1 cellular context compared by ENCODE assay signal in the genomic region with DNA sequence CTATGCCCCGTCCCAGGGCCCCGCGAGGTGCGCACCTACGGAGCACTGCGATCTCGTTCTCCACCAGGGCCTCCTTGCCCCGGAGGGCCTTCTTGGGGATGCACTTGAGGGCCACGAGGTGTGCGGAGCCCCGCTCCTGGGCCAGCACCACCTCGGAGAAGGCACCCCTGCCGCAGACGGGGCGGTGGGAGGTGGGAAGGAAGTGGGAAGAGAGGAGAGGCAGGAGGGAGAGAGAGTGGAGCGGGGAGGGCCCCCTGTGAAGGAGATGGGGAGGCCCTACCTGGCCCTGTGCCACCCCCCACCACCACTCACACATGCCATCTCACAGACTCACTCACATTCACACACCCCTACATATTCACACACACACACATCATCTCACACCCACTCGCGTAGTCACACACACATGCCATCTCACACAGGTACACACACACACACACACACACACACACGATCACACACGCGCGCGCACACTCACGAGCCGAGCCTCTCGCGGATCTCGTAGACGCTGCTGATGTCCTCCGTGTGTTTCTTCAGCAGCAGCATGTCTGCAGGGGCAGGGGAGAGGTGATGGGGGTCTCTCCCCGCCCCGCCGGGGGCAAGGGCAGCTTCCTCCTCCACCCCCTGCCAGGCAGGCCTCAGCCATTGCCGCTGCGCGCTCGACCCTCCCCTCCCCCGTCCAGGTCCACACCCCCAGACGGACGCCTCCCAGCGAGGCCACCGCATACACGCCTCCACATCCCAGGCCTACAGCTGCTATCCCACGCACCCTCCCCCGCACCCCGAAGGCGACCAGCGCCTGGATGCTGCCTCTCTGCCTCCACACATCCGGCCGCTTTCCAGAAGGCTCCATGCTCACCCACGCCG.
TF ChIP-seq lines count a peak whose summit lies in the region.

No MANE protein-coding gene starts in this region.

TF ChIP-seq in K562, 482 proteins besides CTCF, POLR2A, EP300 and RAD21:
- TF ChIP-seq NCOR1 (IDR thresholded peaks at IDR 0.05) (peak; percentile 34; the same call in 1 of the 2 replicates), CHD2 (IDR thresholded peaks at IDR 0.05; ENCODE audit: low read depth, low read length) (no peak), NRF1 (conservative IDR thresholded peaks at IDR 0.05 in 1 of 2, IDR thresholded peaks at IDR 0.05 in 1 of 2) (peak in 1 of 2 experiments; percentile 30; a peak in 2 of 4 replicates), BHLHE40 (IDR thresholded peaks at IDR 0.05; ENCODE audit: low read length) (0 out of 2 replicates have a peak, but pooled peaks have one; percentile 28), NFIC (IDR thresholded peaks at IDR 0.05) (peak; percentile 54), PCBP2 (IDR thresholded peaks at IDR 0.05; ENCODE audit: low read depth, low read length, poor library complexity, severe bottlenecking) (no peak), EGR1 (conservative IDR thresholded peaks at IDR 0.05) (peak; percentile 94), KLF13 (tag; IDR thresholded peaks at IDR 0.05; ENCODE audit: borderline replicate concordance, low read depth) (no peak), DPF2 (IDR thresholded peaks at IDR 0.05) (peak; percentile 20; the same call in 1 of the 2 replicates), TEAD4 (IDR thresholded peaks at IDR 0.05; ENCODE audit: low read length) (peak; percentile 38; the same call in 1 of the 2 replicates), TEAD4 (CRISPR knock-in tag; IDR thresholded peaks at IDR 0.05; ENCODE audit: borderline replicate concordance) (no peak), HDAC1 (IDR thresholded peaks at IDR 0.05) (peak in 1 of 2 experiments; percentile 47; a peak in 1 of 4 replicates)
- TF ChIP-seq, protein P1, sequence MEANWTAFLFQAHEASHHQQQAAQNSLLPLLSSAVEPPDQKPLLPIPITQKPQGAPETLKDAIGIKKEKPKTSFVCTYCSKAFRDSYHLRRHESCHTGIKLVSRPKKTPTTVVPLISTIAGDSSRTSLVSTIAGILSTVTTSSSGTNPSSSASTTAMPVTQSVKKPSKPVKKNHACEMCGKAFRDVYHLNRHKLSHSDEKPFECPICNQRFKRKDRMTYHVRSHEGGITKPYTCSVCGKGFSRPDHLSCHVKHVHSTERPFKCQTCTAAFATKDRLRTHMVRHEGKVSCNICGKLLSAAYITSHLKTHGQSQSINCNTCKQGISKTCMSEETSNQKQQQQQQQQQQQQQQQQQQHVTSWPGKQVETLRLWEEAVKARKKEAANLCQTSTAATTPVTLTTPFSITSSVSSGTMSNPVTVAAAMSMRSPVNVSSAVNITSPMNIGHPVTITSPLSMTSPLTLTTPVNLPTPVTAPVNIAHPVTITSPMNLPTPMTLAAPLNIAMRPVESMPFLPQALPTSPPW (CRISPR knock-in tag; IDR thresholded peaks at IDR 0.05), result peak; percentile 36; the same call in 1 of the 2 replicates
- TF ChIP-seq, protein P2, sequence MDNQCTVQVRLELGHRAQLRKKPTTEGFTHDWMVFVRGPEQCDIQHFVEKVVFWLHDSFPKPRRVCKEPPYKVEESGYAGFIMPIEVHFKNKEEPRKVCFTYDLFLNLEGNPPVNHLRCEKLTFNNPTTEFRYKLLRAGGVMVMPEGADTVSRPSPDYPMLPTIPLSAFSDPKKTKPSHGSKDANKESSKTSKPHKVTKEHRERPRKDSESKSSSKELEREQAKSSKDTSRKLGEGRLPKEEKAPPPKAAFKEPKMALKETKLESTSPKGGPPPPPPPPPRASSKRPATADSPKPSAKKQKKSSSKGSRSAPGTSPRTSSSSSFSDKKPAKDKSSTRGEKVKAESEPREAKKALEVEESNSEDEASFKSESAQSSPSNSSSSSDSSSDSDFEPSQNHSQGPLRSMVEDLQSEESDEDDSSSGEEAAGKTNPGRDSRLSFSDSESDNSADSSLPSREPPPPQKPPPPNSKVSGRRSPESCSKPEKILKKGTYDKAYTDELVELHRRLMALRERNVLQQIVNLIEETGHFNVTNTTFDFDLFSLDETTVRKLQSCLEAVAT (IDR thresholded peaks at IDR 0.05), result peak in 1 of 2 experiments; percentile 93; a peak in 2 of 4 replicates
- TF ChIP-seq, protein P3, sequence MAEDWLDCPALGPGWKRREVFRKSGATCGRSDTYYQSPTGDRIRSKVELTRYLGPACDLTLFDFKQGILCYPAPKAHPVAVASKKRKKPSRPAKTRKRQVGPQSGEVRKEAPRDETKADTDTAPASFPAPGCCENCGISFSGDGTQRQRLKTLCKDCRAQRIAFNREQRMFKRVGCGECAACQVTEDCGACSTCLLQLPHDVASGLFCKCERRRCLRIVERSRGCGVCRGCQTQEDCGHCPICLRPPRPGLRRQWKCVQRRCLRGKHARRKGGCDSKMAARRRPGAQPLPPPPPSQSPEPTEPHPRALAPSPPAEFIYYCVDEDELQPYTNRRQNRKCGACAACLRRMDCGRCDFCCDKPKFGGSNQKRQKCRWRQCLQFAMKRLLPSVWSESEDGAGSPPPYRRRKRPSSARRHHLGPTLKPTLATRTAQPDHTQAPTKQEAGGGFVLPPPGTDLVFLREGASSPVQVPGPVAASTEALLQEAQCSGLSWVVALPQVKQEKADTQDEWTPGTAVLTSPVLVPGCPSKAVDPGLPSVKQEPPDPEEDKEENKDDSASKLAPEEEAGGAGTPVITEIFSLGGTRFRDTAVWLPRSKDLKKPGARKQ (CRISPR knock-in tag; IDR thresholded peaks at IDR 0.05), result peak; percentile 73; the same call in 1 of the 2 replicates
- TF ChIP-seq, protein P4, sequence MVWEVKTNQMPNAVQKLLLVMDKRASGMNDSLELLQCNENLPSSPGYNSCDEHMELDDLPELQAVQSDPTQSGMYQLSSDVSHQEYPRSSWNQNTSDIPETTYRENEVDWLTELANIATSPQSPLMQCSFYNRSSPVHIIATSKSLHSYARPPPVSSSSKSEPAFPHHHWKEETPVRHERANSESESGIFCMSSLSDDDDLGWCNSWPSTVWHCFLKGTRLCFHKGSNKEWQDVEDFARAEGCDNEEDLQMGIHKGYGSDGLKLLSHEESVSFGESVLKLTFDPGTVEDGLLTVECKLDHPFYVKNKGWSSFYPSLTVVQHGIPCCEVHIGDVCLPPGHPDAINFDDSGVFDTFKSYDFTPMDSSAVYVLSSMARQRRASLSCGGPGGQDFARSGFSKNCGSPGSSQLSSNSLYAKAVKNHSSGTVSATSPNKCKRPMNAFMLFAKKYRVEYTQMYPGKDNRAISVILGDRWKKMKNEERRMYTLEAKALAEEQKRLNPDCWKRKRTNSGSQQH (CRISPR knock-in tag; IDR thresholded peaks at IDR 0.05), result peak; percentile 11; the same call in 1 of the 2 replicates
- TF ChIP-seq, protein P5, sequence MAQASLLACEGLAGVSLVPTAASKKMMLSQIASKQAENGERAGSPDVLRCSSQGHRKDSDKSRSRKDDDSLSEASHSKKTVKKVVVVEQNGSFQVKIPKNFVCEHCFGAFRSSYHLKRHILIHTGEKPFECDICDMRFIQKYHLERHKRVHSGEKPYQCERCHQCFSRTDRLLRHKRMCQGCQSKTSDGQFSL (CRISPR knock-in tag; IDR thresholded peaks at IDR 0.05), result peak; percentile 47; the same call in 1 of the 2 replicates
- TF ChIP-seq, protein P5 (tag; IDR thresholded peaks at IDR 0.05), result no peak
- TF ChIP-seq, protein P6, sequence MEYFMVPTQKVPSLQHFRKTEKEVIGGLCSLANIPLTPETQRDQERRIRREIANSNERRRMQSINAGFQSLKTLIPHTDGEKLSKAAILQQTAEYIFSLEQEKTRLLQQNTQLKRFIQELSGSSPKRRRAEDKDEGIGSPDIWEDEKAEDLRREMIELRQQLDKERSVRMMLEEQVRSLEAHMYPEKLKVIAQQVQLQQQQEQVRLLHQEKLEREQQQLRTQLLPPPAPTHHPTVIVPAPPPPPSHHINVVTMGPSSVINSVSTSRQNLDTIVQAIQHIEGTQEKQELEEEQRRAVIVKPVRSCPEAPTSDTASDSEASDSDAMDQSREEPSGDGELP (CRISPR knock-in tag; IDR thresholded peaks at IDR 0.05; ENCODE audit: borderline replicate concordance), result peak; percentile 92
- TF ChIP-seq, protein P7, sequence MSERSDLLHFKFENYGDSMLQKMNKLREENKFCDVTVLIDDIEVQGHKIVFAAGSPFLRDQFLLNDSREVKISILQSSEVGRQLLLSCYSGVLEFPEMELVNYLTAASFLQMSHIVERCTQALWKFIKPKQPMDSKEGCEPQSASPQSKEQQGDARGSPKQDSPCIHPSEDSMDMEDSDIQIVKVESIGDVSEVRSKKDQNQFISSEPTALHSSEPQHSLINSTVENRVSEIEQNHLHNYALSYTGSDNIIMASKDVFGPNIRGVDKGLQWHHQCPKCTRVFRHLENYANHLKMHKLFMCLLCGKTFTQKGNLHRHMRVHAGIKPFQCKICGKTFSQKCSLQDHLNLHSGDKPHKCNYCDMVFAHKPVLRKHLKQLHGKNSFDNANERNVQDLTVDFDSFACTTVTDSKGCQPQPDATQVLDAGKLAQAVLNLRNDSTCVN (CRISPR knock-in tag; IDR thresholded peaks at IDR 0.05), result 0 out of 2 replicates have a peak, but pooled peaks have one; percentile 48
- TF ChIP-seq, protein P8, sequence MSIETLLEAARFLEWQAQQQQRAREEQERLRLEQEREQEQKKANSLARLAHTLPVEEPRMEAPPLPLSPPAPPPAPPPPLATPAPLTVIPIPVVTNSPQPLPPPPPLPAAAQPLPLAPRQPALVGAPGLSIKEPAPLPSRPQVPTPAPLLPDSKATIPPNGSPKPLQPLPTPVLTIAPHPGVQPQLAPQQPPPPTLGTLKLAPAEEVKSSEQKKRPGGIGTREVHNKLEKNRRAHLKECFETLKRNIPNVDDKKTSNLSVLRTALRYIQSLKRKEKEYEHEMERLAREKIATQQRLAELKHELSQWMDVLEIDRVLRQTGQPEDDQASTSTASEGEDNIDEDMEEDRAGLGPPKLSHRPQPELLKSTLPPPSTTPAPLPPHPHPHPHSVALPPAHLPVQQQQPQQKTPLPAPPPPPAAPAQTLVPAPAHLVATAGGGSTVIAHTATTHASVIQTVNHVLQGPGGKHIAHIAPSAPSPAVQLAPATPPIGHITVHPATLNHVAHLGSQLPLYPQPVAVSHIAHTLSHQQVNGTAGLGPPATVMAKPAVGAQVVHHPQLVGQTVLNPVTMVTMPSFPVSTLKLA (conservative IDR thresholded peaks at IDR 0.05), result 0 out of 4 replicates have a peak, but pooled peaks of 1 of the 2 experiments have one; percentile 25
- TF ChIP-seq, protein P9, sequence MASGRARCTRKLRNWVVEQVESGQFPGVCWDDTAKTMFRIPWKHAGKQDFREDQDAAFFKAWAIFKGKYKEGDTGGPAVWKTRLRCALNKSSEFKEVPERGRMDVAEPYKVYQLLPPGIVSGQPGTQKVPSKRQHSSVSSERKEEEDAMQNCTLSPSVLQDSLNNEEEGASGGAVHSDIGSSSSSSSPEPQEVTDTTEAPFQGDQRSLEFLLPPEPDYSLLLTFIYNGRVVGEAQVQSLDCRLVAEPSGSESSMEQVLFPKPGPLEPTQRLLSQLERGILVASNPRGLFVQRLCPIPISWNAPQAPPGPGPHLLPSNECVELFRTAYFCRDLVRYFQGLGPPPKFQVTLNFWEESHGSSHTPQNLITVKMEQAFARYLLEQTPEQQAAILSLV (tag; IDR thresholded peaks at IDR 0.05), result no peak
- TF ChIP-seq, protein P10, sequence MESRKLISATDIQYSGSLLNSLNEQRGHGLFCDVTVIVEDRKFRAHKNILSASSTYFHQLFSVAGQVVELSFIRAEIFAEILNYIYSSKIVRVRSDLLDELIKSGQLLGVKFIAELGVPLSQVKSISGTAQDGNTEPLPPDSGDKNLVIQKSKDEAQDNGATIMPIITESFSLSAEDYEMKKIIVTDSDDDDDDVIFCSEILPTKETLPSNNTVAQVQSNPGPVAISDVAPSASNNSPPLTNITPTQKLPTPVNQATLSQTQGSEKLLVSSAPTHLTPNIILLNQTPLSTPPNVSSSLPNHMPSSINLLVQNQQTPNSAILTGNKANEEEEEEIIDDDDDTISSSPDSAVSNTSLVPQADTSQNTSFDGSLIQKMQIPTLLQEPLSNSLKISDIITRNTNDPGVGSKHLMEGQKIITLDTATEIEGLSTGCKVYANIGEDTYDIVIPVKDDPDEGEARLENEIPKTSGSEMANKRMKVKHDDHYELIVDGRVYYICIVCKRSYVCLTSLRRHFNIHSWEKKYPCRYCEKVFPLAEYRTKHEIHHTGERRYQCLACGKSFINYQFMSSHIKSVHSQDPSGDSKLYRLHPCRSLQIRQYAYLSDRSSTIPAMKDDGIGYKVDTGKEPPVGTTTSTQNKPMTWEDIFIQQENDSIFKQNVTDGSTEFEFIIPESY (CRISPR knock-in tag; IDR thresholded peaks at IDR 0.05), result peak; percentile 82
- TF ChIP-seq, protein P11, sequence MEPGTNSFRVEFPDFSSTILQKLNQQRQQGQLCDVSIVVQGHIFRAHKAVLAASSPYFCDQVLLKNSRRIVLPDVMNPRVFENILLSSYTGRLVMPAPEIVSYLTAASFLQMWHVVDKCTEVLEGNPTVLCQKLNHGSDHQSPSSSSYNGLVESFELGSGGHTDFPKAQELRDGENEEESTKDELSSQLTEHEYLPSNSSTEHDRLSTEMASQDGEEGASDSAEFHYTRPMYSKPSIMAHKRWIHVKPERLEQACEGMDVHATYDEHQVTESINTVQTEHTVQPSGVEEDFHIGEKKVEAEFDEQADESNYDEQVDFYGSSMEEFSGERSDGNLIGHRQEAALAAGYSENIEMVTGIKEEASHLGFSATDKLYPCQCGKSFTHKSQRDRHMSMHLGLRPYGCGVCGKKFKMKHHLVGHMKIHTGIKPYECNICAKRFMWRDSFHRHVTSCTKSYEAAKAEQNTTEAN (CRISPR knock-in tag; IDR thresholded peaks at IDR 0.05), result no peak
